1 cellular context compared by ENCODE assay signal in genomic region chr21:17512245-17513213, GRCh38.
TF ChIP-seq lines count a peak whose summit lies in the region.

TSS of gene CXADR (plus strand) at chr21:17513043. CDS start at chr21:17513130, 87 bp downstream.

TF ChIP-seq in GM23338, 12 proteins besides CTCF, POLR2A, EP300 and RAD21 (continued from another document):
- TF ChIP-seq ZNF462 (CRISPR knock-in tag; IDR thresholded peaks at IDR 0.05) (no peak), EZH2 (IDR thresholded peaks at IDR 0.05; ENCODE audit: low read depth, unreplicated experiment) (no peak), JUNB (IDR thresholded peaks at IDR 0.05; ENCODE audit: unreplicated experiment) (no peak), EZH2phosphoT487 (IDR thresholded peaks at IDR 0.05; ENCODE audit: unreplicated experiment) (no peak), ZNF331 (CRISPR knock-in tag; IDR thresholded peaks at IDR 0.05; ENCODE audit: low read depth) (no peak), ZNF114 (CRISPR knock-in tag; IDR thresholded peaks at IDR 0.05) (no peak), REST (IDR thresholded peaks at IDR 0.05; ENCODE audit: unreplicated experiment) (no peak)
